9 cellular contexts compared by ENCODE assay signal in the genomic region with DNA sequence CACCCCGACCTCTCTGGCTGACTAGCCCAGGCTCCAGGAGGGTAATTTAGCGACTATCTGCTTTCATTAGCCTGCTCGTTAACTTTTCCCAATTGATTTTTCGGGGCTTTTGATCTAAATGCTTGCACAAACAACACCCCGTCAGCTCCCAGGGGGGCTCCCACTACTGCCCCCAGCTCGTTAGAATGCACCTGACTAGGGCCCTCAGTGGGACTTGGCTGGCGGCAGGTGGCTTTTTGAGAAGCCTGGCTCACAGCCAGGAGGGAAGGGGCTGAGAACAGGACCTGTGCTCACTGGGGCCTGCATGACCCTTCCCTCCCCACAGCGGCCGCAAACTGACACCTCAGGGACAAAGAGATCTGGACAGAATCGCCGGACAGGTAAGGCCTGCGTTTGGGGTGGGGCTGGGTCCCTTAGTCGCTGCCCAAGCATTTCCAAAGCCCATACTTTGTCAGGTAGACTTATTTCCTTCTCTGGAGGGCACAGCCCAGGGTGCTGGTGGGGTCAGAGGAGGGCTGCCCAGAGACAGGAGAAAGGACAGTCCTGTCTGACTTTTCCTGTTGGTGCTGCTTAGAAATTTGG. TPM values are rescaled to one million over a fixed set of nuclear protein-coding genes. Genes with fewer than 3 reads are reported as not detected.
DNase-seq lines count a peak whose midpoint lies in the region; TF ChIP-seq lines count a peak whose summit lies in the region.
"Had no signal": no experiment of that assay in that cellular context is flagged by ENCODE, and none has a peak within 500 bp of the region (broad histone marks: within the 10 kb centered on the region; RNA-seq: fewer than 3 reads in every experiment).

No MANE protein-coding gene starts in this region.

- 76 to 80% methylated on average over 10 to 12 of the region's 13 CpGs for WGBS in thyroid gland, 2 donors

- H3K36me3 ChIP-seq in SU-DHL-6 (ENCODE audit: low read length) = peaks cover 12% of the 10 kb centered on the region
- peaks cover 42 to 49% of the 10 kb centered on the region in 2 donors for H3K36me3 ChIP-seq in thyroid gland

- no peaks in the 10 kb centered on the region for H3K27me3 ChIP-seq in SU-DHL-6 (ENCODE audit: low read length)
- H3K27me3 ChIP-seq in thyroid gland = no peaks in the 10 kb centered on the region

- H4K20me1 ChIP-seq in SU-DHL-6 (ENCODE audit: low read depth, low read length) = peaks cover 5% of the 10 kb centered on the region; the same call in 1 of the 2 replicates

- H3K27ac ChIP-seq in SU-DHL-6 (ENCODE audit: low read depth, low read length) (peak overlapping the region; percentile 66), thyroid gland (no peak overlapping the region)

- peak overlapping the region; percentile 51 for H3K4me3 Mint-ChIP-seq in activated CD4-positive, alpha-beta T cell treated with anti-CD3 and anti-CD28 coated beads, Interleukin-2, amount 10 ng/mL, durations not matched to agents 24 days and 14 days
- peak overlapping the region; percentile 20 for H3K4me3 Mint-ChIP-seq in progenitor cell of endocrine pancreas (ENCODE audit: low read depth)
- H3K4me3 Mint-ChIP-seq: brain had no signal

- no peak for TF ChIP-seq POLR2A in thyroid gland (IDR thresholded peaks at IDR 0.05)

- H3K79me2 ChIP-seq in SU-DHL-6 (ENCODE audit: insufficient read depth, low read length) = peaks cover 38% of the 10 kb centered on the region

- no peak overlapping the region for H3K4me2 ChIP-seq in SU-DHL-6 (ENCODE audit: low read depth, low read length, poor library complexity, severe bottlenecking)

- H3K27ac Mint-ChIP-seq in activated CD4-positive, alpha-beta T cell treated with anti-CD3 and anti-CD28 coated beads, Interleukin-2, amount 10 ng/mL, durations not matched to agents 24 days and 14 days = peak overlapping the region; percentile 90
- peak overlapping the region; percentile 95 for H3K27ac Mint-ChIP-seq in progenitor cell of endocrine pancreas

- no peak overlapping the region; the same call in 1 of the 2 replicates for H3K9ac ChIP-seq in SU-DHL-6 (ENCODE audit: low read length)

- H3K27me3 Mint-ChIP-seq in activated CD4-positive, alpha-beta T cell treated with anti-CD3 and anti-CD28 coated beads, Interleukin-2, amount 10 ng/mL, durations not matched to agents 24 days and 14 days = no peaks in the 10 kb centered on the region
- H3K27me3 Mint-ChIP-seq in progenitor cell of endocrine pancreas = no peaks in the 10 kb centered on the region
- H3K27me3 Mint-ChIP-seq: brain had no signal

- H3K4me1 ChIP-seq in thyroid gland = peaks cover 13 to 17% of the 10 kb centered on the region in 2 donors

- no peak for TF ChIP-seq CTCF in SU-DHL-6 (IDR thresholded peaks at IDR 0.05; ENCODE audit: insufficient read depth, low read length, poor library complexity, severe bottlenecking)
- no peak for TF ChIP-seq CTCF in progenitor cell of endocrine pancreas (IDR thresholded peaks at IDR 0.05; ENCODE audit: unreplicated experiment)
- no peak for TF ChIP-seq CTCF in thyroid gland (IDR thresholded peaks at IDR 0.05)

- H3K9me2 ChIP-seq in SU-DHL-6 (replicated peaks; ENCODE audit: insufficient read depth, low read length) = no peaks in the 10 kb centered on the region

- H3K36me3 Mint-ChIP-seq in activated CD4-positive, alpha-beta T cell treated with anti-CD3 and anti-CD28 coated beads, Interleukin-2, amount 10 ng/mL, durations not matched to agents 24 days and 14 days (ENCODE audit: low read depth) = peaks cover 69% of the 10 kb centered on the region
- peaks cover 26% of the 10 kb centered on the region for H3K36me3 Mint-ChIP-seq in progenitor cell of endocrine pancreas (ENCODE audit: insufficient read depth)

- H3K4me3 ChIP-seq in SU-DHL-6 (ENCODE audit: insufficient read depth, low read length, poor library complexity, severe bottlenecking) = no peak overlapping the region
- H3K4me3 ChIP-seq in thyroid gland (replicated peaks in 1 of 3) = no peak overlapping the region

- H2AFZ ChIP-seq in SU-DHL-6 (ENCODE audit: low read depth, low read length, severe bottlenecking) = no peak overlapping the region

- H3F3A ChIP-seq in SU-DHL-6 (ENCODE audit: insufficient read depth) = peaks cover 88% of the 10 kb centered on the region

- H3K9me3 ChIP-seq in SU-DHL-6 (ENCODE audit: insufficient read depth, low read length) = no peaks in the 10 kb centered on the region
- H3K9me3 ChIP-seq in thyroid gland = no peaks in the 10 kb centered on the region

- intact Hi-C loops in activated CD4-positive, alpha-beta T cell treated with anti-CD3 and anti-CD28 coated beads, Interleukin-2, amount 10 ng/mL, durations not matched to agents 24 days and 14 days (cut with micrococcal nuclease) = no loop called here
- intact Hi-C loops in thyroid gland (cut with DNase I) = no loop called here
- intact Hi-C loops in head of caudate nucleus (cut with DNase I) = no loop called here

- no peak for DNase-seq in activated CD4-positive, alpha-beta T cell treated with anti-CD3 and anti-CD28 coated beads, Interleukin-2, amount 10 ng/mL, durations not matched to agents 24 days and 14 days
- DNase-seq in activated CD4-positive, alpha-beta T cell treated with anti-CD3 and anti-CD28 coated beads, Interleukin-2, amount 50 U/mL, for 4 hours = no peak
- DNase-seq in progenitor cell of endocrine pancreas (ENCODE audit: low spot score, unreplicated experiment) (no peak), thyroid gland (no peak), head of caudate nucleus (no peak)
- DNase-seq: nucleus accumbens had no signal

- peaks cover 64% of the 10 kb centered on the region for H3K4me1 Mint-ChIP-seq in activated CD4-positive, alpha-beta T cell treated with anti-CD3 and anti-CD28 coated beads, Interleukin-2, amount 10 ng/mL, durations not matched to agents 24 days and 14 days
- peaks cover 26% of the 10 kb centered on the region for H3K4me1 Mint-ChIP-seq in progenitor cell of endocrine pancreas (ENCODE audit: low read depth)

- no peaks in the 10 kb centered on the region for H3K9me3 Mint-ChIP-seq in activated CD4-positive, alpha-beta T cell treated with anti-CD3 and anti-CD28 coated beads, Interleukin-2, amount 10 ng/mL, durations not matched to agents 24 days and 14 days
- H3K9me3 Mint-ChIP-seq in progenitor cell of endocrine pancreas (ENCODE audit: low read depth) = no peaks in the 10 kb centered on the region
- H3K9me3 Mint-ChIP-seq: brain had no signal

RNA-seq across cellular contexts. Expression of gene CD79A, which starts 7.6 kb away (rescaled TPM):
- 2.6 and 2.7 TPM in 2 replicates for total RNA-seq in activated CD4-positive, alpha-beta T cell treated with anti-CD3 and anti-CD28 coated beads, Interleukin-2, amount 10 ng/mL, durations not matched to agents 24 days and 14 days
- total RNA-seq in progenitor cell of endocrine pancreas = 0.36 and 0.78 TPM in 2 replicates
- 1 to 10 TPM in 1 of 4 donors, under 1 TPM in 1, not detected in 2; 0.22 to 1.5 TPM for total RNA-seq in thyroid gland

RNA-seq across cellular contexts. Expression of gene RPS19, which starts 9.4 kb away (rescaled TPM):
- 2,909 and 2,931 TPM in 2 replicates for total RNA-seq in activated CD4-positive, alpha-beta T cell treated with anti-CD3 and anti-CD28 coated beads, Interleukin-2, amount 10 ng/mL, durations not matched to agents 24 days and 14 days
- 2,232 and 2,439 TPM in 2 replicates for total RNA-seq in progenitor cell of endocrine pancreas
- total RNA-seq in thyroid gland = 1,000 to 10,000 TPM in 1 of 4 donors, 100 to 1,000 TPM in 3; 351 to 1,305 (median 623) TPM

RNA-seq across cellular contexts. Expression of gene ARHGEF1, which starts 13.5 kb away (rescaled TPM):
- total RNA-seq in activated CD4-positive, alpha-beta T cell treated with anti-CD3 and anti-CD28 coated beads, Interleukin-2, amount 10 ng/mL, durations not matched to agents 24 days and 14 days = 365 and 378 TPM in 2 replicates
- total RNA-seq in progenitor cell of endocrine pancreas (109 and 112 TPM in 2 replicates), thyroid gland (10 to 100 TPM; 34.5 to 52.6 (median 42.9) TPM)

RNA-seq across cellular contexts. Expression of gene DMRTC2, which starts 24.6 kb away (rescaled TPM):
- not detected in 2 replicates for total RNA-seq in activated CD4-positive, alpha-beta T cell treated with anti-CD3 and anti-CD28 coated beads, Interleukin-2, amount 10 ng/mL, durations not matched to agents 24 days and 14 days
- total RNA-seq in progenitor cell of endocrine pancreas = not detected in 2 replicates
- under 1 TPM in 1 of 4 donors, not detected in 3; 0.13 TPM for total RNA-seq in thyroid gland
- total RNA-seq: T-helper 2 cell treated with Interferon-gamma antibody and Interleukin-4, amounts not matched to agents 100 ng/mL and 5 ng/mL, for 36 hours had no signal

RNA-seq across cellular contexts. Expression of gene LYPD4, which starts 25.0 kb away (rescaled TPM):
- not detected in 2 replicates for total RNA-seq in activated CD4-positive, alpha-beta T cell treated with anti-CD3 and anti-CD28 coated beads, Interleukin-2, amount 10 ng/mL, durations not matched to agents 24 days and 14 days
- total RNA-seq in progenitor cell of endocrine pancreas (not detected in 2 replicates), thyroid gland (not detected)
- total RNA-seq: T-helper 2 cell treated with Interferon-gamma antibody and Interleukin-4, amounts not matched to agents 100 ng/mL and 5 ng/mL, for 36 hours had no signal
